Comparison of ENCODE assay signal across 1 cellular context in the genomic region with DNA sequence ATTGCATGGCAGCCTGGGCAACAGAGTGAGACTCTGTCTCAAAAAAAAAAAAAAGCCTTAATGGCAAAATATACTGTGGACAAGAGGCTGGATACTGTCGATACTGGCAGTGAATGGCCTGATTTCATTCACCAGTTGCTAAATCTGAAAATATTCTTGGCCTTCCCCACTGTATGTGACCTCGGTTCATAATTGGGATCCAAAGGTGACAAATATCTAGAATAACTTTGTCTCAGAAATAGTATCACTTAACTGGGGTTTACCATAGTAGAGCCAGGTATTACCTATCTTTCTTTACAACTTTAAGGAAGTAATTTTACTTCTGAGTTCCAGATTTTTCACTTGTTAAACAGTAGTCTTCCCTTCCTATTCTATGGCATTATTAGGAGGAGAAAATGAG.
TF ChIP-seq lines count a peak whose summit lies in the region.

No MANE protein-coding gene starts in this region.

TF ChIP-seq in GM12878, 131 proteins besides CTCF, POLR2A, EP300 and RAD21:
- TF ChIP-seq NR2F1 (conservative IDR thresholded peaks at IDR 0.05) (0 out of 2 replicates have a peak, but pooled peaks have one; percentile 13), SUZ12 (IDR thresholded peaks at IDR 0.05; ENCODE audit: unreplicated experiment) (no peak), JUNB (IDR thresholded peaks at IDR 0.05) (peak; percentile 50), NFIC (IDR thresholded peaks at IDR 0.05; ENCODE audit: low read depth, low read length) (peak; percentile 25; the same call in 1 of the 2 replicates), MEF2A (IDR thresholded peaks at IDR 0.05; ENCODE audit: insufficient read depth, low read depth, low read length) (peak; percentile 71)
TF ChIP-seq in GM12878: peak in this region for 4.
